ENCODE assay signal across 1 cellular context in the genomic region with DNA sequence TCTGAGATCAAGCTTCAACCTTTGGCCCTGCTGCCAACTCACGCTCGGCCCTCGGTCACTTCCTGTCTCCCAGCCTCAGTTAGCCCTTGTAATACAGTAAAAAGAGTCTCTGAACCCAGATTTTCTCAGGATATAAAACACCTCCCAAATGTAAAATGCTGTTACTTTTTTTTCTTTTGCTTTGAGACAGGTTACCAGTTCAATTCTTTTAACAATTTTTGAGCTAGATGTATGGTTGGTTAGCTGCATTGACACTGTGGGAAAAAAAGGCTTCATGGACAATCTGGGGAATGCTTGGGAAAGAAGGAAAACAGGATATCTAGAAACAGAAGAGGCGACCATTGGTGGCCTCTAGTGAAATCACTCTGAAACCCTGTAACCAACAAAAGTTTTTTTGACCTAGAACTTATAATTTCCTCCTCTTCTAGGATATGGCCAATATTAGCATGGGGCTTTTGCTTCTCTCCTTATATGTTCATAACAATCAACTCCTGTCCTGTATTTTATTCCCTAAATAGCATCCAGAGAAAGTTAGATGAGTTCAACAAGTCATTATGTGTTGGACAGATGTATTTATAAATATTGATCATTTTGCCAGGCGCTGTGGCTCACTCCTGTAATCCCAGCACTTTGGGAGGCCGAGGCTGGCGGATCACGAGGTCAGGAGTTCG.
TF ChIP-seq lines count a peak whose summit lies in the region.

No MANE protein-coding gene starts in this region.

TF ChIP-seq in K562, 482 proteins besides CTCF, POLR2A, EP300 and RAD21 (continued from another document):
- TF ChIP-seq, protein P1, sequence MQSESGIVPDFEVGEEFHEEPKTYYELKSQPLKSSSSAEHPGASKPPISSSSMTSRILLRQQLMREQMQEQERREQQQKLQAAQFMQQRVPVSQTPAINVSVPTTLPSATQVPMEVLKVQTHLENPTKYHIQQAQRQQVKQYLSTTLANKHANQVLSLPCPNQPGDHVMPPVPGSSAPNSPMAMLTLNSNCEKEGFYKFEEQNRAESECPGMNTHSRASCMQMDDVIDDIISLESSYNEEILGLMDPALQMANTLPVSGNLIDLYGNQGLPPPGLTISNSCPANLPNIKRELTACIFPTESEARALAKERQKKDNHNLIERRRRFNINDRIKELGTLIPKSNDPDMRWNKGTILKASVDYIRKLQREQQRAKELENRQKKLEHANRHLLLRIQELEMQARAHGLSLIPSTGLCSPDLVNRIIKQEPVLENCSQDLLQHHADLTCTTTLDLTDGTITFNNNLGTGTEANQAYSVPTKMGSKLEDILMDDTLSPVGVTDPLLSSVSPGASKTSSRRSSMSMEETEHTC (IDR thresholded peaks at IDR 0.05): no peak
- TF ChIP-seq, protein P2, sequence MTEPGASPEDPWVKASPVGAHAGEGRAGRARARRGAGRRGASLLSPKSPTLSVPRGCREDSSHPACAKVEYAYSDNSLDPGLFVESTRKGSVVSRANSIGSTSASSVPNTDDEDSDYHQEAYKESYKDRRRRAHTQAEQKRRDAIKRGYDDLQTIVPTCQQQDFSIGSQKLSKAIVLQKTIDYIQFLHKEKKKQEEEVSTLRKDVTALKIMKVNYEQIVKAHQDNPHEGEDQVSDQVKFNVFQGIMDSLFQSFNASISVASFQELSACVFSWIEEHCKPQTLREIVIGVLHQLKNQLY (CRISPR knock-in tag; conservative IDR thresholded peaks at IDR 0.05): no peak
- TF ChIP-seq ATF7 (IDR thresholded peaks at IDR 0.05) (no peak), XRCC4 (IDR thresholded peaks at IDR 0.05; ENCODE audit: extremely low read depth, insufficient read depth, insufficient read length) (no peak)
- TF ChIP-seq, protein P3, sequence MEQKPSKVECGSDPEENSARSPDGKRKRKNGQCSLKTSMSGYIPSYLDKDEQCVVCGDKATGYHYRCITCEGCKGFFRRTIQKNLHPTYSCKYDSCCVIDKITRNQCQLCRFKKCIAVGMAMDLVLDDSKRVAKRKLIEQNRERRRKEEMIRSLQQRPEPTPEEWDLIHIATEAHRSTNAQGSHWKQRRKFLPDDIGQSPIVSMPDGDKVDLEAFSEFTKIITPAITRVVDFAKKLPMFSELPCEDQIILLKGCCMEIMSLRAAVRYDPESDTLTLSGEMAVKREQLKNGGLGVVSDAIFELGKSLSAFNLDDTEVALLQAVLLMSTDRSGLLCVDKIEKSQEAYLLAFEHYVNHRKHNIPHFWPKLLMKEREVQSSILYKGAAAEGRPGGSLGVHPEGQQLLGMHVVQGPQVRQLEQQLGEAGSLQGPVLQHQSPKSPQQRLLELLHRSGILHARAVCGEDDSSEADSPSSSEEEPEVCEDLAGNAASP (IDR thresholded peaks at IDR 0.05): no peak
